ENCODE assay signal across 24 cellular contexts in the genomic region with DNA sequence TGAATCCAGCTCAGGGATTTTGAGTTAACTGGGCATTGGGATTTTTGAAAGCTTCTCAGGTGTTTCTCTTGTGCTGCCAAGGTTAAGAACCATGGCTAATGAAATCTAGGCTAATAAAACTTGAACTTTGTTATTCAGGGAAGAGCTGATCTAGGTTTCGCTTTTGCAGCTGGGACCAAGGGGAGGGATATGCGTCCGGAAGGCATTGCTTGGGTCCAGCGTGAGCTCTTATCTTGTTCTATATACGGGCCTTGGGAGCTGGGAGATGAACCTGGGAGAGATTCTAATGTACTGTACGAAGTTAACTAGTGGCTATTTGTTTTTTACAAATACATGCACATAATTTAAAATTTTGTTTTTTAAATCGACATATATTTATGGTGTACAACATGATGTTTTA. TPM values are rescaled to one million over a fixed set of nuclear protein-coding genes. Genes with fewer than 3 reads are reported as not detected.
A peak's percentile ranks its signal among the peaks of the same experiment; 100 is the strongest.
DNase-seq lines count a peak whose midpoint lies in the region; ATAC-seq and TF ChIP-seq lines count a peak whose summit lies in the region.
"Had no signal": no experiment of that assay in that cellular context is flagged by ENCODE, and none has a peak within 500 bp of the region (broad histone marks: within the 10 kb centered on the region; RNA-seq: fewer than 3 reads in every experiment).

No MANE protein-coding gene starts in this region.

- intact Hi-C loops in dorsolateral prefrontal cortex (cut with DNase I), result no loop called here

- H3K27ac ChIP-seq in cardiac muscle cell (peak overlapping the region; percentile 83), right atrium auricular region (no peak overlapping the region), dorsolateral prefrontal cortex (peak overlapping the region in 33 of 59 donors; percentile 7 to 84 (median 70))
- H3K27ac ChIP-seq: BLaER1 treated with 17β-estradiol and CSF1 and Interleukin-3, amounts not matched to agents 10 nM and 100 nM; RWPE1; SK-N-MC had no signal

- no peak overlapping the region for H3K4me3 ChIP-seq in cardiac muscle cell
- no peak overlapping the region for H3K4me3 ChIP-seq in right atrium auricular region
- no peak overlapping the region for H3K4me3 ChIP-seq in dorsolateral prefrontal cortex
- H3K4me3 ChIP-seq: BLaER1 treated with 17β-estradiol and CSF1 and Interleukin-3, amounts not matched to agents 10 nM and 100 nM; HAP-1; MG63; SK-N-MC had no signal

- H3K9me3 Mint-ChIP-seq in T-cell, result no peaks in the 10 kb centered on the region
- H3K9me3 Mint-ChIP-seq: CD4-positive, alpha-beta T cell; HFFc6 had no signal

- H3K4me1 Mint-ChIP-seq in T-cell, result peaks cover 31 to 42% (median 41%) of the 10 kb centered on the region in 3 donors

- peaks cover 42% of the 10 kb centered on the region for H3K36me3 Mint-ChIP-seq in T-cell

- H3K27ac Mint-ChIP-seq in T-cell, result no peak overlapping the region
- H3K27ac Mint-ChIP-seq: CD4-positive, alpha-beta T cell; HFFc6 had no signal

- POLR2A ChIA-PET in T-cell (lab: Charles Lee), result no interaction called here

- H3K27me3 Mint-ChIP-seq in T-cell, result no peaks in the 10 kb centered on the region
- H3K27me3 Mint-ChIP-seq: CD4-positive, alpha-beta T cell had no signal

- no peaks in the 10 kb centered on the region for H3K9me3 ChIP-seq in cardiac muscle cell (ENCODE audit: low read depth)
- no peaks in the 10 kb centered on the region for H3K9me3 ChIP-seq in right atrium auricular region
- H3K9me3 ChIP-seq: HAP-1, MG63 had no signal

- H3K4me1 ChIP-seq in cardiac muscle cell (ENCODE audit: low read depth) (peaks cover 33% of the 10 kb centered on the region), right atrium auricular region (peaks cover 0 to 39% of the 10 kb centered on the region in 2 donors)
- H3K4me1 ChIP-seq: HAP-1 had no signal

- TF ChIP-seq CTCF in cardiac muscle cell (IDR thresholded peaks at IDR 0.05; ENCODE audit: low read depth, low read length) (no peak), right atrium auricular region (IDR thresholded peaks at IDR 0.05) (no peak), dorsolateral prefrontal cortex (IDR thresholded peaks at IDR 0.05 in 54 of 56, conservative IDR thresholded peaks at IDR 0.05 in 2 of 56; ENCODE audit: low read depth in 1 of 56, partially characterized antibody in 56 of 56) (no peak)

- DNase-seq in cardiac muscle cell (ENCODE audit: low read depth in 1 of 2, low spot score in 1 of 2) (no peak), right atrium auricular region (ENCODE audit: low spot score) (no peak), dorsolateral prefrontal cortex (no peak), left lobe of liver (ENCODE audit: low spot score) (no peak), T-cell (no peak)
- DNase-seq: AML-193; CD4-positive, alpha-beta T cell; GF-D8; GOT3; HFFc6; IMR-90; KG1; MG63; NCI-H2029 treated with DMSO at 0.1 percent for 48 hours; NCI-H446 treated with DMSO at 0.1 percent for 48 hours; NCI-H526; SIG-M5 had no signal

- ATAC-seq in left lobe of liver, result peak; percentile 34
- no peak for ATAC-seq in T-cell (replicated peaks in 1 of 4)
- no peak for ATAC-seq in HG03196 (IDR thresholded peaks at IDR 0.05; ENCODE audit: unreplicated experiment)
- ATAC-seq in GM21447 (IDR thresholded peaks at IDR 0.05; ENCODE audit: unreplicated experiment), result no peak
- ATAC-seq: Panc1 had no signal

- CTCF ChIA-PET in T-cell (lab: Charles Lee), result no interaction called here

- no peaks in the 10 kb centered on the region for H3K27me3 ChIP-seq in cardiac muscle cell
- H3K27me3 ChIP-seq in right atrium auricular region, result no peaks in the 10 kb centered on the region
- H3K27me3 ChIP-seq in dorsolateral prefrontal cortex, result no peaks in the 10 kb centered on the region
- H3K27me3 ChIP-seq: MG63 had no signal

- H3K36me3 ChIP-seq in cardiac muscle cell (no peaks in the 10 kb centered on the region), right atrium auricular region (no peaks in the 10 kb centered on the region)
- H3K36me3 ChIP-seq: HAP-1, MG63 had no signal

- no peak overlapping the region for H3K4me3 Mint-ChIP-seq in T-cell
- H3K4me3 Mint-ChIP-seq: CD4-positive, alpha-beta T cell; HFFc6 had no signal

RNA-seq across cellular contexts. Expression of a gene that starts 29.8 kb away (rescaled TPM):
- total RNA-seq in cardiac muscle cell (20.2 and 28.8 TPM in 2 replicates), right atrium auricular region (10 to 100 TPM; 36.7 to 42.5 TPM), dorsolateral prefrontal cortex (100 to 1,000 TPM in 119 of 120 experiments, 10 to 100 TPM in 1; 93.6 to 417 (median 307) TPM), left lobe of liver (8.7 TPM), T-cell (100 to 1,000 TPM in 1 of 5 donors, 10 to 100 TPM in 4; 53.8 to 105 (median 73.1) TPM)
- 14.4 and 17.6 TPM in 2 replicates for polyA plus RNA-seq in cardiac muscle cell

RNA-seq across cellular contexts. Expression of a gene that starts 55.9 kb away (rescaled TPM):
- total RNA-seq in cardiac muscle cell (29.9 and 37.7 TPM in 2 replicates), right atrium auricular region (10 to 100 TPM; 12.1 to 22.6 TPM), dorsolateral prefrontal cortex (10 to 100 TPM; 12.4 to 26.6 (median 17.6) TPM), left lobe of liver (21.7 TPM), T-cell (10 to 100 TPM; 15.5 to 20.8 (median 17.2) TPM)
- 21.8 and 23.5 TPM in 2 replicates for polyA plus RNA-seq in cardiac muscle cell

Comparison
In these comparisons a context has a peak if more than half of its experiments do, and no peak if none do; other contexts are left out.
1. H3K27ac ChIP-seq: peak in cardiac muscle cell (single experiment) and dorsolateral prefrontal cortex (33 of 59); none in right atrium auricular region (0 of 2).